In the genomic region with DNA sequence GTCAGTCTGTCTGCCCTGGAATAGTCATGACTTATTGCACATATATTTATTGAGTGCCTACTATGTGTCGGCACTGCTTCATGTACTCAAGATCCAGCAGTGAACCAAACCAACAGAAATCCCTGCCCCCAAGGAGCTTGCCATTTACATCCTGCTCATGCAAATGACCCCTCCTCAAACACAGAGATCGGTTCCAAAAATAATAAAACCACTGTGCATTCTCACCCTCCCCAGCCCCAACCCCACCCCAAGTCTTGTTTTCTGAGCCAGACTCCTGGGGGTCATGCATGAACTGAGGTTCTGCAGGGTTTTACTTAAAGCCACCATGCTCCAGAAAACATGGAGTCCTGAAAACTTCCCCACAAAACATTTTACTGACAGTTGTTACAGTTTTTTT, we compare ENCODE assay signal across 1 cellular context.
TF ChIP-seq lines count a peak whose summit lies in the region.

No MANE protein-coding gene starts in this region.

TF ChIP-seq in GM12878, 131 proteins besides CTCF, POLR2A, EP300 and RAD21 (continued from another document):
- TF ChIP-seq, protein P1, sequence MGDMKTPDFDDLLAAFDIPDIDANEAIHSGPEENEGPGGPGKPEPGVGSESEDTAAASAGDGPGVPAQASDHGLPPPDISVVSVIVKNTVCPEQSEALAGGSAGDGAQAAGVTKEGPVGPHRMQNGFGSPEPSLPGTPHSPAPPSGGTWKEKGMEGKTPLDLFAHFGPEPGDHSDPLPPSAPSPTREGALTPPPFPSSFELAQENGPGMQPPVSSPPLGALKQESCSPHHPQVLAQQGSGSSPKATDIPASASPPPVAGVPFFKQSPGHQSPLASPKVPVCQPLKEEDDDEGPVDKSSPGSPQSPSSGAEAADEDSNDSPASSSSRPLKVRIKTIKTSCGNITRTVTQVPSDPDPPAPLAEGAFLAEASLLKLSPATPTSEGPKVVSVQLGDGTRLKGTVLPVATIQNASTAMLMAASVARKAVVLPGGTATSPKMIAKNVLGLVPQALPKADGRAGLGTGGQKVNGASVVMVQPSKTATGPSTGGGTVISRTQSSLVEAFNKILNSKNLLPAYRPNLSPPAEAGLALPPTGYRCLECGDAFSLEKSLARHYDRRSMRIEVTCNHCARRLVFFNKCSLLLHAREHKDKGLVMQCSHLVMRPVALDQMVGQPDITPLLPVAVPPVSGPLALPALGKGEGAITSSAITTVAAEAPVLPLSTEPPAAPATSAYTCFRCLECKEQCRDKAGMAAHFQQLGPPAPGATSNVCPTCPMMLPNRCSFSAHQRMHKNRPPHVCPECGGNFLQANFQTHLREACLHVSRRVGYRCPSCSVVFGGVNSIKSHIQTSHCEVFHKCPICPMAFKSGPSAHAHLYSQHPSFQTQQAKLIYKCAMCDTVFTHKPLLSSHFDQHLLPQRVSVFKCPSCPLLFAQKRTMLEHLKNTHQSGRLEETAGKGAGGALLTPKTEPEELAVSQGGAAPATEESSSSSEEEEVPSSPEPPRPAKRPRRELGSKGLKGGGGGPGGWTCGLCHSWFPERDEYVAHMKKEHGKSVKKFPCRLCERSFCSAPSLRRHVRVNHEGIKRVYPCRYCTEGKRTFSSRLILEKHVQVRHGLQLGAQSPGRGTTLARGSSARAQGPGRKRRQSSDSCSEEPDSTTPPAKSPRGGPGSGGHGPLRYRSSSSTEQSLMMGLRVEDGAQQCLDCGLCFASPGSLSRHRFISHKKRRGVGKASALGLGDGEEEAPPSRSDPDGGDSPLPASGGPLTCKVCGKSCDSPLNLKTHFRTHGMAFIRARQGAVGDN (IDR thresholded peaks at IDR 0.05) = no peak
- TF ChIP-seq ZZZ3 (IDR thresholded peaks at IDR 0.05; ENCODE audit: control insufficient read depth, insufficient read length, low read depth) (no peak), ZNF384 (IDR thresholded peaks at IDR 0.05; ENCODE audit: borderline replicate concordance, low read depth, low read length) (no peak), CBX5 (IDR thresholded peaks at IDR 0.05; ENCODE audit: low read depth) (no peak), MYB (IDR thresholded peaks at IDR 0.05; ENCODE audit: borderline replicate concordance, low read depth, low read length) (no peak), CHD2 (IDR thresholded peaks at IDR 0.05; ENCODE audit: borderline replicate concordance, low read depth, low read length) (no peak)
- TF ChIP-seq, protein P2, sequence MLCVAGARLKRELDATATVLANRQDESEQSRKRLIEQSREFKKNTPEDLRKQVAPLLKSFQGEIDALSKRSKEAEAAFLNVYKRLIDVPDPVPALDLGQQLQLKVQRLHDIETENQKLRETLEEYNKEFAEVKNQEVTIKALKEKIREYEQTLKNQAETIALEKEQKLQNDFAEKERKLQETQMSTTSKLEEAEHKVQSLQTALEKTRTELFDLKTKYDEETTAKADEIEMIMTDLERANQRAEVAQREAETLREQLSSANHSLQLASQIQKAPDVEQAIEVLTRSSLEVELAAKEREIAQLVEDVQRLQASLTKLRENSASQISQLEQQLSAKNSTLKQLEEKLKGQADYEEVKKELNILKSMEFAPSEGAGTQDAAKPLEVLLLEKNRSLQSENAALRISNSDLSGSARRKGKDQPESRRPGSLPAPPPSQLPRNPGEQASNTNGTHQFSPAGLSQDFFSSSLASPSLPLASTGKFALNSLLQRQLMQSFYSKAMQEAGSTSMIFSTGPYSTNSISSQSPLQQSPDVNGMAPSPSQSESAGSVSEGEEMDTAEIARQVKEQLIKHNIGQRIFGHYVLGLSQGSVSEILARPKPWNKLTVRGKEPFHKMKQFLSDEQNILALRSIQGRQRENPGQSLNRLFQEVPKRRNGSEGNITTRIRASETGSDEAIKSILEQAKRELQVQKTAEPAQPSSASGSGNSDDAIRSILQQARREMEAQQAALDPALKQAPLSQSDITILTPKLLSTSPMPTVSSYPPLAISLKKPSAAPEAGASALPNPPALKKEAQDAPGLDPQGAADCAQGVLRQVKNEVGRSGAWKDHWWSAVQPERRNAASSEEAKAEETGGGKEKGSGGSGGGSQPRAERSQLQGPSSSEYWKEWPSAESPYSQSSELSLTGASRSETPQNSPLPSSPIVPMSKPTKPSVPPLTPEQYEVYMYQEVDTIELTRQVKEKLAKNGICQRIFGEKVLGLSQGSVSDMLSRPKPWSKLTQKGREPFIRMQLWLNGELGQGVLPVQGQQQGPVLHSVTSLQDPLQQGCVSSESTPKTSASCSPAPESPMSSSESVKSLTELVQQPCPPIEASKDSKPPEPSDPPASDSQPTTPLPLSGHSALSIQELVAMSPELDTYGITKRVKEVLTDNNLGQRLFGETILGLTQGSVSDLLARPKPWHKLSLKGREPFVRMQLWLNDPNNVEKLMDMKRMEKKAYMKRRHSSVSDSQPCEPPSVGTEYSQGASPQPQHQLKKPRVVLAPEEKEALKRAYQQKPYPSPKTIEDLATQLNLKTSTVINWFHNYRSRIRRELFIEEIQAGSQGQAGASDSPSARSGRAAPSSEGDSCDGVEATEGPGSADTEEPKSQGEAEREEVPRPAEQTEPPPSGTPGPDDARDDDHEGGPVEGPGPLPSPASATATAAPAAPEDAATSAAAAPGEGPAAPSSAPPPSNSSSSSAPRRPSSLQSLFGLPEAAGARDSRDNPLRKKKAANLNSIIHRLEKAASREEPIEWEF (IDR thresholded peaks at IDR 0.05; ENCODE audit: insufficient replicate concordance, low read depth, low read length) = no peak
